Comparison of ENCODE assay signal across 8 cellular contexts in the genomic region with DNA sequence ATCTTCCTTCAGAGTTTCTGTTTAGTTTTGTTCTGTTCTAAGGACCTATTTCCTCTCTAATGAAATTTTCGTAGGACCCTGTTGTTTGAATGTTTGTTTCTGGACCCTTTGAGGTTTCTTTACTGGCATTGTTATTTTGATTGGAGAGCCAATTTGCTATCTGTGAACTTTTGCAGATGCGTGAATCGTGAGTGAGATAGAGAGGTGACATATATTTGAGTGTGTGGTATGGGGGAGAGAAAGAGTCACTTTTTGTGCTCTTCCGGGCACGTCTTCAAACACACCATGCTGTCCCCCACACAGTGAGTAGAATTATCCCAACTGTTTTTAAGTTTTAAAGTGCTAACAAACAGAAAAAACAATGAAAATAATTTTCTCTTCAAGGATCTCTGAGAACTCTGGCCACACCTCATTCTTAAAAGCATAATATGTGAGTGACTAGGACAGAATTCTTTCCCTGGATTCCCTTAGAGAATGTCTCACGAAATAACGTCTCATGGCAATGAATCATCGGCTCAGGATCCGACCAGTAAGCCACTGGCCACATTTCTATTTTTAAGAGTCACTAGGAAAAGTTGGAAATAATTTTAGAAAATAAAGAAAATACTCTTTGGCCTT.
DNase-seq lines count a peak whose midpoint lies in the region; ATAC-seq, FAIRE-seq and TF ChIP-seq lines count a peak whose summit lies in the region.

No MANE protein-coding gene starts in this region.

- peak overlapping the region; percentile 87 for H3K4me3 Mint-ChIP-seq in activated naive CD8-positive, alpha-beta T cell treated with anti-CD3 and anti-CD28 coated beads, Interleukin-2, amount 10 ng/mL, durations not matched to agents 7 days and 5 days

- no peak for TF ChIP-seq POLR2A in GM12892 (IDR thresholded peaks at IDR 0.05; ENCODE audit: low read depth, low read length)

- no peak for FAIRE-seq in GM12892 (lab: Jason Lieb, UNC)

- peaks cover 10% of the 10 kb centered on the region for H3K9me3 Mint-ChIP-seq in activated naive CD8-positive, alpha-beta T cell treated with anti-CD3 and anti-CD28 coated beads, Interleukin-2, amount 10 ng/mL, durations not matched to agents 7 days and 5 days

- peak; percentile 98 for DNase-seq in AG10803 (ENCODE audit: low read depth)
- peak; percentile 89 for DNase-seq in HT1080 (ENCODE audit: low read depth)
- no peak for DNase-seq in activated naive CD8-positive, alpha-beta T cell treated with anti-CD3 and anti-CD28 coated beads, Interleukin-2, amount 10 ng/mL, durations not matched to agents 7 days and 5 days
- DNase-seq in hepatic stellate cell (ENCODE audit: low spot score) = peak; percentile 77
- DNase-seq in NCI-H2196 treated with DMSO at 0.1 percent for 48 hours (lab: John Stamatoyannopoulos, UW; ENCODE audit: unreplicated experiment) = no peak
- no peak for DNase-seq in GM12892 (ENCODE audit: insufficient read length)

- H3K4me3 ChIP-seq in AG10803 (ENCODE audit: low read length) (peak overlapping the region; percentile 54), skin epidermis (peak overlapping the region in 4 of 7 experiments; percentile 3 to 18 (median 10))

- peak; percentile 56 for ATAC-seq in activated naive CD8-positive, alpha-beta T cell treated with anti-CD3 and anti-CD28 coated beads, Interleukin-2, amount 10 ng/mL, durations not matched to agents 7 days and 5 days (ENCODE audit: low read depth)
- ATAC-seq in HG03280 (IDR thresholded peaks at IDR 0.05; ENCODE audit: unreplicated experiment) = no peak

- H3K4me1 Mint-ChIP-seq in activated naive CD8-positive, alpha-beta T cell treated with anti-CD3 and anti-CD28 coated beads, Interleukin-2, amount 10 ng/mL, durations not matched to agents 7 days and 5 days = peaks cover 64% of the 10 kb centered on the region

- H3K27me3 Mint-ChIP-seq in activated naive CD8-positive, alpha-beta T cell treated with anti-CD3 and anti-CD28 coated beads, Interleukin-2, amount 10 ng/mL, durations not matched to agents 7 days and 5 days = no peaks in the 10 kb centered on the region

- H3K27ac Mint-ChIP-seq in activated naive CD8-positive, alpha-beta T cell treated with anti-CD3 and anti-CD28 coated beads, Interleukin-2, amount 10 ng/mL, durations not matched to agents 7 days and 5 days = peak overlapping the region; percentile 96

- peaks cover 20% of the 10 kb centered on the region for H3K36me3 Mint-ChIP-seq in activated naive CD8-positive, alpha-beta T cell treated with anti-CD3 and anti-CD28 coated beads, Interleukin-2, amount 10 ng/mL, durations not matched to agents 7 days and 5 days

- H3K27ac ChIP-seq in skin epidermis = peak overlapping the region; percentile 48 to 97 (median 84)

- TF ChIP-seq CTCF in AG10803 (conservative IDR thresholded peaks at IDR 0.05; ENCODE audit: low read length) = no peak

- POLR2A ChIA-PET in activated naive CD8-positive, alpha-beta T cell treated with anti-CD3 and anti-CD28 coated beads, Interleukin-2, amount 10 ng/mL, durations not matched to agents 7 days and 5 days (lab: Charles Lee) = interaction anchor here (0.7 to 1.8 kb wide), 5 partner anchors 14 to 123 kb away, joined by 3 to 6 read pairs (median 4); no protein-coding TSS in a partner anchor

Comparison
In these comparisons a context has a peak if more than half of its experiments do, and no peak if none do; other contexts are left out.
1. DNase-seq: peak in AG10803 (single experiment), HT1080 (single experiment) and hepatic stellate cell (single experiment); none in activated naive CD8-positive, alpha-beta T cell treated with anti-CD3 and anti-CD28 coated beads, Interleukin-2, amount 10 ng/mL, durations not matched to agents 7 days and 5 days (single experiment), NCI-H2196 treated with DMSO at 0.1 percent for 48 hours (single experiment) and GM12892 (single experiment).